ENCODE assay signal across 17 cellular contexts in the genomic region with DNA sequence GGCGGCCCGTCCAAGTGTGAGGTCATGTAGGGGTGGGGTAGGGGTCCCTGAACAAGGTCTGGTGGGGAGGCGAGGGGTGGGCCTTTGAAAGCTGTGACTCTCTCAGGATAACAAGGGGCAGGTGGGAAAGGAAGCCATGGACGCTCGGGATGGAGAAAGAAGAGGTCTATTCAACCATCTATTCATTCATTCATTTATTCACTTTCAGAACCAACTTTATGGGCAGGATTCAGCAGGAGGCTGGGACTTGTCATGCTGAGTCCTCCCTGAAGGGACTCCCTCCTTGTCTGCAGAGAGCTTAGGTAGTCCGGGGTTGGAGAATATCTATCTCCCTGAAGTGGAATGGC. TPM values are rescaled to one million over a fixed set of nuclear protein-coding genes. Genes with fewer than 3 reads are reported as not detected.
DNase-seq lines count a peak whose midpoint lies in the region; ATAC-seq and TF ChIP-seq lines count a peak whose summit lies in the region.
"Had no signal": no experiment of that assay in that cellular context is flagged by ENCODE, and none has a peak within 500 bp of the region (broad histone marks: within the 10 kb centered on the region; RNA-seq: fewer than 3 reads in every experiment).

No MANE protein-coding gene starts in this region.

- H3K27ac Mint-ChIP-seq in natural killer cell (peak overlapping the region in 1 of 2 donors; percentile 21), WTC11 (no peak overlapping the region)
- no peak overlapping the region for H3K27ac Mint-ChIP-seq in natural killer cell treated with Interleukin-12 subunit alpha and Interleukin-12 subunit beta and Interleukin-15 and Interleukin-18, amount 100 ng/mL, for 72 hours

- no peaks in the 10 kb centered on the region for H3K9me3 ChIP-seq in RWPE2 (ENCODE audit: severe bottlenecking)
- H3K9me3 ChIP-seq in lower lobe of right lung: no peaks in the 10 kb centered on the region
- no peaks in the 10 kb centered on the region for H3K9me3 ChIP-seq in osteoblast (ENCODE audit: low read depth, low read length)
- H3K9me3 ChIP-seq: BLaER1 treated with 17β-estradiol and CSF1 and Interleukin-3, amounts not matched to agents 10 nM and 100 nM; esophagus squamous epithelium; gastrocnemius medialis; SJCRH30; upper lobe of right lung had no signal

- H3K4me1 ChIP-seq in RWPE2 (ENCODE audit: insufficient read depth, poor library complexity, severe bottlenecking): no peaks in the 10 kb centered on the region
- H3K4me1 ChIP-seq in lower lobe of right lung: peaks cover 31% of the 10 kb centered on the region
- peaks cover 4% of the 10 kb centered on the region for H3K4me1 ChIP-seq in osteoblast (ENCODE audit: insufficient read depth, low read length)

- no peaks in the 10 kb centered on the region for H4K20me1 ChIP-seq in osteoblast (ENCODE audit: insufficient read depth, low read length)
- H4K20me1 ChIP-seq: BLaER1 treated with 17β-estradiol and CSF1 and Interleukin-3, amounts not matched to agents 10 nM and 100 nM had no signal

- H3K27me3 Mint-ChIP-seq in natural killer cell (ENCODE audit: low read depth in 2 of 2) (no peaks in the 10 kb centered on the region), WTC11 (ENCODE audit: low read depth) (peaks cover 16% of the 10 kb centered on the region)
- no peaks in the 10 kb centered on the region for H3K27me3 Mint-ChIP-seq in natural killer cell treated with Interleukin-12 subunit alpha and Interleukin-12 subunit beta and Interleukin-15 and Interleukin-18, amount 100 ng/mL, for 72 hours

- H3K4me3 ChIP-seq in RWPE2 (ENCODE audit: severe bottlenecking) (no peak overlapping the region), lower lobe of right lung (no peak overlapping the region), osteoblast (ENCODE audit: insufficient read depth, low read length) (no peak overlapping the region)
- H3K4me3 ChIP-seq: BLaER1 treated with 17β-estradiol and CSF1 and Interleukin-3, amounts not matched to agents 10 nM and 100 nM; esophagus squamous epithelium; SJCRH30; upper lobe of right lung had no signal

- H3K36me3 ChIP-seq in RWPE2 (ENCODE audit: low read depth) (no peaks in the 10 kb centered on the region), lower lobe of right lung (no peaks in the 10 kb centered on the region), osteoblast (ENCODE audit: insufficient read depth, low read length) (no peaks in the 10 kb centered on the region)
- H3K36me3 ChIP-seq: BLaER1 treated with 17β-estradiol and CSF1 and Interleukin-3, amounts not matched to agents 10 nM and 100 nM; esophagus squamous epithelium; gastrocnemius medialis; SJCRH30; upper lobe of right lung had no signal

- no peak for ATAC-seq in natural killer cell
- ATAC-seq in natural killer cell treated with Interleukin-12 subunit alpha and Interleukin-12 subunit beta and Interleukin-15 and Interleukin-18, amount 100 ng/mL, for 72 hours: no peak
- no peak for ATAC-seq in RWPE2 (ENCODE audit: low read depth)
- no peak for ATAC-seq in lower lobe of right lung
- no peak for ATAC-seq in WTC11
- no peak for ATAC-seq in HG03159 (IDR thresholded peaks at IDR 0.05; ENCODE audit: unreplicated experiment)
- no peak for ATAC-seq in HG02763 (IDR thresholded peaks at IDR 0.05; ENCODE audit: unreplicated experiment)

- CTCF ChIA-PET in WTC11 (lab: Charles Lee): interaction anchor here (1.3 to 9.1 kb wide), 3 partner anchors 16 to 157 kb away, joined by 4 to 151 read pairs (median 6); no protein-coding TSS in a partner anchor

- H3K4me3 Mint-ChIP-seq in natural killer cell (peak overlapping the region; percentile 53), WTC11 (no peak overlapping the region)
- H3K4me3 Mint-ChIP-seq in natural killer cell treated with Interleukin-12 subunit alpha and Interleukin-12 subunit beta and Interleukin-15 and Interleukin-18, amount 100 ng/mL, for 72 hours: no peak overlapping the region
- H3K4me3 Mint-ChIP-seq: endodermal cell had no signal

- H3K9me3 Mint-ChIP-seq in natural killer cell: no peaks in the 10 kb centered on the region
- H3K9me3 Mint-ChIP-seq in natural killer cell treated with Interleukin-12 subunit alpha and Interleukin-12 subunit beta and Interleukin-15 and Interleukin-18, amount 100 ng/mL, for 72 hours: no peaks in the 10 kb centered on the region
- no peaks in the 10 kb centered on the region for H3K9me3 Mint-ChIP-seq in WTC11
- H3K9me3 Mint-ChIP-seq: endodermal cell had no signal

- intact Hi-C loops in natural killer cell (cut with micrococcal nuclease) (loop anchor here (1.0 to 5.0 kb wide), 6 partner anchors 36 to 255 kb away; a partner anchor contains a TSS), lower lobe of right lung (cut with DNase I) (no loop called here)

- no peaks in the 10 kb centered on the region for H3K36me3 Mint-ChIP-seq in natural killer cell
- no peaks in the 10 kb centered on the region for H3K36me3 Mint-ChIP-seq in natural killer cell treated with Interleukin-12 subunit alpha and Interleukin-12 subunit beta and Interleukin-15 and Interleukin-18, amount 100 ng/mL, for 72 hours
- no peaks in the 10 kb centered on the region for H3K36me3 Mint-ChIP-seq in WTC11

- no peak overlapping the region for H3K27ac ChIP-seq in RWPE2 (ENCODE audit: poor library complexity, severe bottlenecking)
- H3K27ac ChIP-seq in lower lobe of right lung: no peak overlapping the region
- no peak overlapping the region for H3K27ac ChIP-seq in osteoblast (ENCODE audit: low read depth, low read length)
- H3K27ac ChIP-seq: esophagus squamous epithelium, SJCRH30, upper lobe of right lung, VCaP had no signal

- POLR2A ChIA-PET in WTC11 (lab: Charles Lee): no interaction called here

- no peak overlapping the region for H3K4me2 ChIP-seq in osteoblast (ENCODE audit: insufficient read depth, low read length)

- H3K79me2 ChIP-seq in osteoblast (ENCODE audit: insufficient read depth, low read length): no peaks in the 10 kb centered on the region

- H2AFZ ChIP-seq in osteoblast (ENCODE audit: low read length): no peak overlapping the region

- DNase-seq in natural killer cell: no peak
- DNase-seq in natural killer cell treated with Interleukin-12 subunit alpha and Interleukin-12 subunit beta and Interleukin-15 and Interleukin-18, amount 100 ng/mL, for 72 hours (ENCODE audit: low spot score): no peak
- DNase-seq in RWPE2 (ENCODE audit: low spot score): no peak
- no peak for DNase-seq in lower lobe of right lung
- DNase-seq in WTC11 (ENCODE audit: low spot score): no peak
- no peak for DNase-seq in osteoblast (ENCODE audit: insufficient read length, low spot score, missing footprints)
- DNase-seq: esophagus squamous epithelium had no signal

- peak; percentile 43 for TF ChIP-seq CTCF in natural killer cell (IDR thresholded peaks at IDR 0.05)
- peak; percentile 73 for TF ChIP-seq CTCF in RWPE2 (IDR thresholded peaks at IDR 0.05; ENCODE audit: poor library complexity, severe bottlenecking)
- TF ChIP-seq CTCF in lower lobe of right lung (IDR thresholded peaks at IDR 0.05): peak; percentile 36
- TF ChIP-seq CTCF in WTC11 (IDR thresholded peaks at IDR 0.05): no peak
- TF ChIP-seq CTCF in osteoblast (IDR thresholded peaks at IDR 0.05; ENCODE audit: extremely low read depth, low read depth, low read length): no peak

- H3K27me3 ChIP-seq in RWPE2 (ENCODE audit: insufficient read depth, poor library complexity, severe bottlenecking) (peaks cover 4% of the 10 kb centered on the region), lower lobe of right lung (ENCODE audit: low read depth) (no peaks in the 10 kb centered on the region), osteoblast (ENCODE audit: insufficient read depth, low read length) (peaks cover 3% of the 10 kb centered on the region)
- H3K27me3 ChIP-seq: gastrocnemius medialis, upper lobe of right lung had no signal

- H3K4me1 Mint-ChIP-seq in natural killer cell: peaks cover 32 to 56% of the 10 kb centered on the region in 2 donors
- peaks cover 20 to 26% of the 10 kb centered on the region in 2 donors for H3K4me1 Mint-ChIP-seq in natural killer cell treated with Interleukin-12 subunit alpha and Interleukin-12 subunit beta and Interleukin-15 and Interleukin-18, amount 100 ng/mL, for 72 hours (ENCODE audit: low read depth in 2 of 2)
- peaks cover 30% of the 10 kb centered on the region for H3K4me1 Mint-ChIP-seq in WTC11

TF ChIP-seq in WTC11, 78 proteins besides CTCF, POLR2A, EP300 and RAD21:
- TF ChIP-seq, protein P1, sequence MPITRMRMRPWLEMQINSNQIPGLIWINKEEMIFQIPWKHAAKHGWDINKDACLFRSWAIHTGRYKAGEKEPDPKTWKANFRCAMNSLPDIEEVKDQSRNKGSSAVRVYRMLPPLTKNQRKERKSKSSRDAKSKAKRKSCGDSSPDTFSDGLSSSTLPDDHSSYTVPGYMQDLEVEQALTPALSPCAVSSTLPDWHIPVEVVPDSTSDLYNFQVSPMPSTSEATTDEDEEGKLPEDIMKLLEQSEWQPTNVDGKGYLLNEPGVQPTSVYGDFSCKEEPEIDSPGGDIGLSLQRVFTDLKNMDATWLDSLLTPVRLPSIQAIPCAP (CRISPR knock-in tag; IDR thresholded peaks at IDR 0.05): no peak

RNA-seq across cellular contexts. Expression of a gene that starts 8.6 kb away (rescaled TPM):
- total RNA-seq in natural killer cell (100 to 1,000 TPM; 287 to 370 (median 295) TPM), lower lobe of right lung (27.8 TPM), WTC11 (2021) (1.1 to 2.0 TPM (median 1.7 TPM) in 3 replicates), osteoblast (not detected in 2 replicates)
- 10 to 100 TPM; 17.6 to 43.7 TPM for total RNA-seq in natural killer cell treated with Interleukin-12 subunit alpha and Interleukin-12 subunit beta and Interleukin-15 and Interleukin-18, amount 100 ng/mL, for 72 hours
- total RNA-seq: endodermal cell, LHCN-M2, mammary epithelial cell, SJCRH30 had no signal

RNA-seq across cellular contexts. Expression of a gene that starts 25.9 kb away (rescaled TPM):
- total RNA-seq in natural killer cell (under 1 TPM; 0.26 to 0.60 (median 0.29) TPM), lower lobe of right lung (58.2 TPM), WTC11 (2021) (19.6 to 20.7 TPM (median 20.6 TPM) in 3 replicates), osteoblast (2.9 and 6.8 TPM in 2 replicates)
- under 1 TPM in 1 of 2 donors, not detected in 1; 0.25 TPM for total RNA-seq in natural killer cell treated with Interleukin-12 subunit alpha and Interleukin-12 subunit beta and Interleukin-15 and Interleukin-18, amount 100 ng/mL, for 72 hours
- total RNA-seq: LHCN-M2, SJCRH30 had no signal

Comparison
In these comparisons a context has a peak if more than half of its experiments do, and no peak if none do; other contexts are left out.
1. CTCF ChIP-seq: peak in natural killer cell (single experiment), RWPE2 (single experiment) and lower lobe of right lung (single experiment); none in WTC11 (single experiment) and osteoblast (single experiment).